In the genomic region with DNA sequence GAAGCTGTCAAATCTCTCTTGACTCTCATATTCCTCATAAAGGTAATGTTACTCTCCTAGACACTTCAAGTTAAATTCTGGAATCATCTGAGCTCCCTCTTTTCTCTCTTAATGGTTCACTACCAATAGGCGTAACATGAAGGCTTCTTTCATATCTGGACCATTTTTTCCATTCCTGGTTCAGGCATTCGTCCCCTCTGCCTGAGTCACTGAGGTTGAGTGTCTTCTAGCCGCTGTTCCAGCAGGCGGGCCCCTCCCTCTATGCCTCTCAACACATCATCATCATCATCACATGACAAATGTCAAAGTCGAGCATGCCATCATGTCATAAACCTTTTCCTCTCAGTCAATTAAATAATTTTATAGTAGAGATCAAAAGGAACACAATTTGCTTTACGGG, we compare ENCODE assay signal across 26 cellular contexts.
DNase-seq lines count a peak whose midpoint lies in the region; ATAC-seq, FAIRE-seq and TF ChIP-seq lines count a peak whose summit lies in the region.
"Had no signal": no experiment of that assay in that cellular context is flagged by ENCODE, and none has a peak within 500 bp of the region (broad histone marks: within the 10 kb centered on the region; RNA-seq: fewer than 3 reads in every experiment).

No MANE protein-coding gene starts in this region.

- H3K4me3 ChIP-seq in Caco-2 (ENCODE audit: low read depth, low read length): no peak overlapping the region
- no peak overlapping the region for H3K4me3 ChIP-seq in GM12878
- no peak overlapping the region for H3K4me3 ChIP-seq in small intestine (ENCODE audit: low read depth in 1 of 2, low read length in 2 of 2)
- no peak overlapping the region for H3K4me3 ChIP-seq in kidney (ENCODE audit: low read length in 2 of 2)
- no peak overlapping the region for H3K4me3 ChIP-seq in spleen
- H3K4me3 ChIP-seq: gastroesophageal sphincter, skin epidermis had no signal

- no peak for TF ChIP-seq RAD21 in GM12878 (IDR thresholded peaks at IDR 0.05; ENCODE audit: insufficient read depth, low read depth, low read length)

- POLR2A ChIA-PET in Caco-2 (lab: Charles Lee): no interaction called here
- POLR2A ChIA-PET in GM12878 (lab: Charles Lee): interaction anchor here (0.9 to 1.8 kb wide), 7 partner anchors 12 to 227 kb away, joined by 3 to 6 read pairs (median 3); no protein-coding TSS in a partner anchor

- peak overlapping the region; percentile 9 for H3K4me3 Mint-ChIP-seq in T-helper 2 cell treated with Interferon-gamma antibody and Interleukin-4, amounts not matched to agents 5 μg/mL and 100 μg/mL, for 36 hours
- H3K4me3 Mint-ChIP-seq in Caco-2 (ENCODE audit: unreplicated experiment): peak overlapping the region; percentile 14
- H3K4me3 Mint-ChIP-seq: immature natural killer cell, type B pancreatic cell had no signal

- no peak for TF ChIP-seq EP300 in GM12878 (IDR thresholded peaks at IDR 0.05; ENCODE audit: borderline replicate concordance in 1 of 2, control insufficient read depth in 1 of 2, low read depth in 2 of 2, low read length in 2 of 2)

- no peak for DNase-seq in T-helper 2 cell treated with Interferon-gamma antibody and Interleukin-4, amounts not matched to agents 5 μg/mL and 100 μg/mL, for 36 hours (ENCODE audit: low spot score)
- DNase-seq in T-helper 2 cell (no peak), Caco-2 (no peak), GM12878 (ENCODE audit: low read depth, low spot score) (no peak), small intestine (peak; percentile 73), GM19240 (ENCODE audit: insufficient read length, low spot score) (no peak), kidney (no peak), spleen (no peak)
- DNase-seq: 8988T; activated CD4-positive, alpha-beta T cell treated with anti-CD3 and anti-CD28 coated beads, Interleukin-2, amount 50 U/mL, for 4 hours; activated naive CD4-positive, alpha-beta T cell treated with anti-CD3 and anti-CD28 coated beads, Interleukin-2, amount 50 U/mL, for 16 hours; CD4-positive, alpha-beta memory T cell; hypothalamus; immature natural killer cell; NCI-H1048; NCI-H2107; SHP77 treated with DMSO at 0.1 percent for 48 hours; T1000; WERI-Rb-1 had no signal

- TF ChIP-seq POLR2A in GM12878 (IDR thresholded peaks at IDR 0.05; ENCODE audit: low read depth, low read length) (no peak), spleen (IDR thresholded peaks at IDR 0.05) (no peak)

- CTCF ChIA-PET in Caco-2 (lab: Charles Lee): interaction anchor here (0.6 to 1.0 kb wide), 2 partner anchors 28 to 53 kb away, joined by 6 read pairs; no protein-coding TSS in a partner anchor
- CTCF ChIA-PET in GM12878 (lab: Yijun Ruan, JAX): interaction anchor here (0.7 to 5.4 kb wide), 26 partner anchors 10 to 234 kb away, joined by 3 to 31 read pairs (median 4); no protein-coding TSS in a partner anchor

- no peak overlapping the region for H2AFZ ChIP-seq in GM12878 (ENCODE audit: control insufficient read depth, low read depth, low read length)
- H2AFZ ChIP-seq: parathyroid adenoma had no signal

- 74% methylated on average over 6 of the region's 6 CpGs for WGBS in GM12878 (ENCODE audit: insufficient coverage, insufficient replicate concordance, low lambda C conversion rate, missing lambda C conversion rate)
- 52 to 79% (median 65%) methylated on average over 6 of the region's 6 CpGs for WGBS in small intestine, 3 donors
- WGBS in spleen, 5 donors: 88 to 97% (median 92%) methylated on average over 6 of the region's 6 CpGs

- H3K27ac Mint-ChIP-seq in T-helper 2 cell treated with Interferon-gamma antibody and Interleukin-4, amounts not matched to agents 5 μg/mL and 100 μg/mL, for 36 hours: peak overlapping the region; percentile 53
- peak overlapping the region; percentile 2 for H3K27ac Mint-ChIP-seq in Caco-2 (ENCODE audit: unreplicated experiment)
- H3K27ac Mint-ChIP-seq: immature natural killer cell, type B pancreatic cell had no signal

- H3K9ac ChIP-seq in GM12878 (ENCODE audit: control insufficient read depth, insufficient read depth, low read length) (no peak overlapping the region), kidney (ENCODE audit: low read length in 2 of 2) (no peak overlapping the region)
- H3K9ac ChIP-seq: parathyroid adenoma had no signal

- peaks cover 41% of the 10 kb centered on the region for H3K79me2 ChIP-seq in GM12878 (ENCODE audit: control insufficient read depth, insufficient read depth, low read length)

- intact Hi-C loops in Caco-2 (cut with micrococcal nuclease; ENCODE audit: unreplicated experiment): no loop called here
- intact Hi-C loops in GM12878 (cut with micrococcal nuclease; ENCODE audit: unreplicated experiment): no loop called here
- intact Hi-C loops in kidney (cut with DNase I): no loop called here
- intact Hi-C loops in spleen (cut with DNase I; ENCODE audit: low total_unique reads): no loop called here

- RAD21 ChIA-PET in GM12878 (lab: Charles Lee; ENCODE audit: unreplicated experiment): interaction anchor here (0.8 to 3.0 kb wide), 17 partner anchors 8 to 204 kb away, joined by 3 to 14 read pairs (median 4); no protein-coding TSS in a partner anchor

- H3K27me3 Mint-ChIP-seq in T-helper 2 cell treated with Interferon-gamma antibody and Interleukin-4, amounts not matched to agents 5 μg/mL and 100 μg/mL, for 36 hours (ENCODE audit: low read depth): peaks cover 3% of the 10 kb centered on the region
- no peaks in the 10 kb centered on the region for H3K27me3 Mint-ChIP-seq in Caco-2 (ENCODE audit: insufficient read depth, unreplicated experiment)
- H3K27me3 Mint-ChIP-seq: CD4-positive, alpha-beta memory T cell had no signal

- H3K9me3 Mint-ChIP-seq in T-helper 2 cell treated with Interferon-gamma antibody and Interleukin-4, amounts not matched to agents 5 μg/mL and 100 μg/mL, for 36 hours: no peaks in the 10 kb centered on the region
- no peaks in the 10 kb centered on the region for H3K9me3 Mint-ChIP-seq in Caco-2 (ENCODE audit: unreplicated experiment)
- H3K9me3 Mint-ChIP-seq: CD4-positive, alpha-beta memory T cell; immature natural killer cell; type B pancreatic cell had no signal

- H3K9me3 ChIP-seq in Caco-2 (no peaks in the 10 kb centered on the region), GM12878 (replicated peaks; ENCODE audit: control insufficient read depth, insufficient read depth, low read length) (no peaks in the 10 kb centered on the region; the same call in 2 of the 3 replicates), small intestine (ENCODE audit: control insufficient read depth, low read depth) (no peaks in the 10 kb centered on the region), kidney (ENCODE audit: control insufficient read depth in 1 of 2, low read length in 2 of 2) (no peaks in the 10 kb centered on the region), spleen (no peaks in the 10 kb centered on the region)
- H3K9me3 ChIP-seq: gastroesophageal sphincter had no signal

- FAIRE-seq in GM12878 (lab: Jason Lieb, UNC): no peak
- FAIRE-seq in small intestine (lab: Jason Lieb, UNC): no peak
- no peak for FAIRE-seq in kidney (lab: Jason Lieb, UNC)
- FAIRE-seq: GM19239, H1 had no signal

- no peak for ATAC-seq in GM12878
- ATAC-seq: gastroesophageal sphincter, left lobe of liver had no signal

- in situ Hi-C loops in GM12878 (cut with MboI): no loop called here

- BruUV-seq in Caco-2 (replicated peaks; lab: Mats Ljungman, UMichigan) (no TSS peak), GM12878 (replicated peaks; lab: Mats Ljungman, UMichigan) (no TSS peak)

- H3K4me1 Mint-ChIP-seq in T-helper 2 cell treated with Interferon-gamma antibody and Interleukin-4, amounts not matched to agents 5 μg/mL and 100 μg/mL, for 36 hours (ENCODE audit: low read depth): peaks cover 42% of the 10 kb centered on the region
- H3K4me1 Mint-ChIP-seq in Caco-2 (ENCODE audit: low read depth, unreplicated experiment): peaks cover 30% of the 10 kb centered on the region

- peaks cover 9% of the 10 kb centered on the region for H3K36me3 Mint-ChIP-seq in T-helper 2 cell treated with Interferon-gamma antibody and Interleukin-4, amounts not matched to agents 5 μg/mL and 100 μg/mL, for 36 hours (ENCODE audit: low read depth)
- H3K36me3 Mint-ChIP-seq in Caco-2 (ENCODE audit: insufficient read depth, unreplicated experiment): peaks cover 6% of the 10 kb centered on the region
- H3K36me3 Mint-ChIP-seq: immature natural killer cell had no signal

- peaks cover 21% of the 10 kb centered on the region for H3K4me1 ChIP-seq in Caco-2
- H3K4me1 ChIP-seq in GM12878 (ENCODE audit: control insufficient read depth, insufficient read depth, low read length): peaks cover 28% of the 10 kb centered on the region
- H3K4me1 ChIP-seq in small intestine (ENCODE audit: control insufficient read depth in 2 of 2, insufficient read depth in 1 of 2, low read depth in 1 of 2, low read length in 1 of 2): peaks cover 2 to 5% of the 10 kb centered on the region in 2 donors
- H3K4me1 ChIP-seq in kidney (ENCODE audit: control insufficient read depth in 1 of 2, insufficient read depth in 1 of 2, low read depth in 1 of 2, low read length in 2 of 2): peaks cover 7 to 14% of the 10 kb centered on the region in 2 donors
- H3K4me1 ChIP-seq in spleen: peaks cover 0 to 70% (median 40%) of the 10 kb centered on the region in 6 donors

- no peak overlapping the region for H3K27ac ChIP-seq in GM12878 (ENCODE audit: control insufficient read depth, insufficient read depth)
- no peak overlapping the region for H3K27ac ChIP-seq in small intestine (ENCODE audit: low read depth in 1 of 2, low read length in 1 of 2)
- no peak overlapping the region for H3K27ac ChIP-seq in kidney (ENCODE audit: low read depth in 2 of 2, low read length in 2 of 2)
- H3K27ac ChIP-seq in spleen: no peak overlapping the region
- H3K27ac ChIP-seq: gastroesophageal sphincter, parathyroid adenoma, WERI-Rb-1 had no signal

- H3K27me3 ChIP-seq in Caco-2 (replicated peaks; ENCODE audit: control insufficient read depth, insufficient read depth, low read length) (no peaks in the 10 kb centered on the region), GM12878 (replicated peaks in 1 of 2; ENCODE audit: control insufficient read depth in 2 of 2, insufficient read depth in 2 of 2, low read length in 1 of 2) (no peaks in the 10 kb centered on the region), small intestine (ENCODE audit: control insufficient read depth in 2 of 2, insufficient read depth in 2 of 2, low read length in 2 of 2) (no peaks in the 10 kb centered on the region), spleen (replicated peaks in 1 of 7) (no peaks in the 10 kb centered on the region)
- H3K27me3 ChIP-seq: gastroesophageal sphincter had no signal

- no peaks in the 10 kb centered on the region for H4K20me1 ChIP-seq in GM12878 (ENCODE audit: control insufficient read depth, insufficient read depth)

- peak overlapping the region; percentile 2; the same call in 1 of the 2 replicates for H3K4me2 ChIP-seq in GM12878 (ENCODE audit: control insufficient read depth, insufficient read depth)

- SMC1A ChIA-PET in GM12878 (lab: Charles Lee; ENCODE audit: uncharacterized antibody, unreplicated experiment): interaction anchor here (0.6 to 7.2 kb wide), 32 partner anchors 8 to 228 kb away, joined by 3 to 78 read pairs (median 5); no protein-coding TSS in a partner anchor

- H3K36me3 ChIP-seq in Caco-2 (ENCODE audit: control insufficient read depth, insufficient read depth, low read length) (no peaks in the 10 kb centered on the region), GM12878 (ENCODE audit: control insufficient read depth in 2 of 2, insufficient read depth in 2 of 2, low read length in 1 of 2) (no peaks in the 10 kb centered on the region), small intestine (ENCODE audit: control insufficient read depth in 2 of 2, insufficient read depth in 2 of 2, low read length in 2 of 2) (no peaks in the 10 kb centered on the region), kidney (ENCODE audit: control insufficient read depth in 1 of 2, insufficient read depth in 2 of 2, low read length in 2 of 2) (no peaks in the 10 kb centered on the region), spleen (no peaks in the 10 kb centered on the region)
- H3K36me3 ChIP-seq: gastroesophageal sphincter, WERI-Rb-1 had no signal

- TF ChIP-seq CTCF in Caco-2 (IDR thresholded peaks at IDR 0.05; ENCODE audit: insufficient read depth in 1 of 2, low read depth in 1 of 2, low read length in 1 of 2, severe bottlenecking in 1 of 2, unreplicated experiment in 1 of 2): no peak
- TF ChIP-seq CTCF in GM12878 (IDR thresholded peaks at IDR 0.05 in 2 of 3, conservative IDR thresholded peaks at IDR 0.05 in 1 of 3; ENCODE audit: control insufficient read depth in 2 of 3, extremely low read depth in 1 of 3, insufficient read depth in 1 of 3, low read depth in 3 of 3, low read length in 3 of 3): no peak
- no peak for TF ChIP-seq CTCF in kidney (IDR thresholded peaks at IDR 0.05; ENCODE audit: borderline replicate concordance, extremely low read depth, insufficient read depth)
- TF ChIP-seq CTCF in spleen (IDR thresholded peaks at IDR 0.05 in 8 of 11, conservative IDR thresholded peaks at IDR 0.05 in 3 of 11): no peak
